8 cellular contexts compared by ENCODE assay signal in the genomic region with DNA sequence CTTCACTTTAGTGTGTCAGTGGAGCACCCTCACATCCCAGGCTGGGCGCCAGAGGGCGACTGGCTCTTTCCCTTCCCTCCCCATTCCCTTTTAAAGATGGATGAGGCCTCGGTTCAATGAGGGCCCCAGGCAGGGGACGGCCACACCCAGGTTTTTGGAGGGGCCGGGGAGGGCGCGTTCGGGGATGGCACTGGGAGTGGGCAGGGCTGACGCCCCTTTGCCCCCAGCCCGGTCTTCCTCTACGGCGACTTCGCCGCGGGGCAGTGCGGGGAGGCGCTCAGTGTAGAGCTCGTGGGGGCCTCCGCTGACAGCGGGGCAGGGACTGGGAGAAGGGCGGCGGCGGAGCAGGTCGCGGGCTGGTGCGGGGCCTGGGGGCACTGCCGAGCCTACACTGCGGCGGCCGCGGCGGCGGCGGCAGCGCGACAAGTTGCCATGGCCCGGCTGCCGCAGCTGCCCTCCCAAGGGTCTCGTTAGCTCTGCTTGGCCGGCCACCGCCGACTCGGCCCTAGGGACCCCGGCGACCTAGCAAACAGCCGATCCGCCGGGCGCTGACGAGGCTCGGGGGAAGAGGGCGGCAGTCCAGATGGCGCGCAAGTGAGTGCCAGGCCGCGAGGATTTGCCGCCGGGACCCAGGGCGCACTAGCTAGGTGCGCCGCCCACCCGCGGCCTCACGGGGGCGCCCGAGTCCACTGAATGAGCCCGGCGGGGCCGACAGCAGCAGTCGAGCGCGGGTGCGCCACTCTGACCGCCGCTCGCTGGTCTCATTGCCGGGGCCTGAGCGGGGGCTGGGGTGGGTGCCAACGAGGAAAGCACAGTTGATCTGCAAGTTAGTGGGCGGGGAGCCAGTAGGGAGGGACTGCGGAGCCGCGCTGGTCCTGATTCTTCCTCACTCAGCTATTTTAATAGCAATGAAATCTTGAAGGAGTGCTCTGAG.
DNase-seq lines count a peak whose midpoint lies in the region; ATAC-seq and TF ChIP-seq lines count a peak whose summit lies in the region.

No MANE protein-coding gene starts in this region.

- peaks cover 0 to 4% (median 0%) of the 10 kb centered on the region in 7 donors for H3K9me3 Mint-ChIP-seq in CD14-positive monocyte
- no peaks in the 10 kb centered on the region for H3K9me3 Mint-ChIP-seq in activated CD8-positive, alpha-beta T cell treated with anti-CD3 and anti-CD28 coated beads for 36 hours

- TF ChIP-seq CTCF in CD14-positive monocyte (IDR thresholded peaks at IDR 0.05) (peak; percentile 94), lung (IDR thresholded peaks at IDR 0.05; ENCODE audit: control extremely low read depth, extremely low read depth) (peak; percentile 91)
- peak; percentile 88 for TF ChIP-seq CTCF in activated CD8-positive, alpha-beta T cell treated with anti-CD3 and anti-CD28 coated beads for 36 hours (IDR thresholded peaks at IDR 0.05)

- no peaks in the 10 kb centered on the region for H3K36me3 Mint-ChIP-seq in CD14-positive monocyte
- H3K36me3 Mint-ChIP-seq in activated CD8-positive, alpha-beta T cell treated with anti-CD3 and anti-CD28 coated beads for 36 hours (ENCODE audit: low read depth), result no peaks in the 10 kb centered on the region

- 0% methylated on average over 83 of the region's 83 CpGs for WGBS in ectodermal cell, 2 experiments
- 1% methylated on average over 64 to 83 of the region's 83 CpGs for WGBS in lung, 2 donors

- H3K9me3 ChIP-seq in ectodermal cell (ENCODE audit: control insufficient read depth, low read length) (no peaks in the 10 kb centered on the region), lung (ENCODE audit: control insufficient read depth in 2 of 2, insufficient read depth in 1 of 2, low read length in 1 of 2) (no peaks in the 10 kb centered on the region)

- H3K4me3 ChIP-seq in ectodermal cell (ENCODE audit: insufficient read depth, low read depth, low read length), result peak overlapping the region; percentile 63
- H3K4me3 ChIP-seq in lung, result peak overlapping the region; percentile 40

- H3K36me3 ChIP-seq in ectodermal cell (ENCODE audit: control insufficient read depth, insufficient read depth, low read length), result no peaks in the 10 kb centered on the region
- H3K36me3 ChIP-seq in lung (ENCODE audit: control insufficient read depth in 2 of 2, insufficient read depth in 2 of 2, low read length in 2 of 2), result no peaks in the 10 kb centered on the region

- peaks cover 4% of the 10 kb centered on the region for H3K4me1 Mint-ChIP-seq in CD14-positive monocyte
- peaks cover 4% of the 10 kb centered on the region for H3K4me1 Mint-ChIP-seq in activated CD8-positive, alpha-beta T cell treated with anti-CD3 and anti-CD28 coated beads for 36 hours (ENCODE audit: low read depth)

- POLR2A ChIA-PET in activated CD8-positive, alpha-beta T cell treated with anti-CD3 and anti-CD28 coated beads for 36 hours (lab: Charles Lee), result interaction anchor here (1.2 kb wide), 1 partner anchor 8 kb away, joined by 3 read pairs; no protein-coding TSS in a partner anchor

- ATAC-seq in GM19372 (IDR thresholded peaks at IDR 0.05; ENCODE audit: low read depth, unreplicated experiment) (peak; percentile 90), HG03469 (IDR thresholded peaks at IDR 0.05; ENCODE audit: unreplicated experiment) (peak; percentile 88), lung (ENCODE audit: insufficient read depth, low FRiP score) (peak; percentile 98)
- ATAC-seq in activated CD8-positive, alpha-beta T cell treated with anti-CD3 and anti-CD28 coated beads for 36 hours, result peak; percentile 94

- peak overlapping the region in 1 of 7 donors; percentile 32 for H3K27ac Mint-ChIP-seq in CD14-positive monocyte
- H3K27ac Mint-ChIP-seq in activated CD8-positive, alpha-beta T cell treated with anti-CD3 and anti-CD28 coated beads for 36 hours, result no peak overlapping the region

- H3K27ac ChIP-seq in ectodermal cell (ENCODE audit: insufficient read depth, low read depth, low read length, poor library complexity, severe bottlenecking) (no peak overlapping the region), lung (ENCODE audit: low read depth in 1 of 2, low read length in 1 of 2) (peak overlapping the region in 1 of 2 donors; percentile 13)

- intact Hi-C loops in CD14-positive monocyte (cut with micrococcal nuclease), result loop anchor here (1.0 to 10.0 kb wide), 4 partner anchors 305 to 820 kb away; a partner anchor contains a TSS
- intact Hi-C loops in activated CD8-positive, alpha-beta T cell treated with anti-CD3 and anti-CD28 coated beads for 36 hours (cut with micrococcal nuclease), result loop anchor here (2.0 to 5.0 kb wide), 2 partner anchors 305 to 351 kb away; no protein-coding TSS in a partner anchor

- CTCF ChIA-PET in activated CD8-positive, alpha-beta T cell treated with anti-CD3 and anti-CD28 coated beads for 36 hours (lab: Charles Lee), result interaction anchor here (0.6 to 3.1 kb wide), 55 partner anchors 9 to 1194 kb away, joined by 3 to 107 read pairs (median 4); a partner anchor contains a TSS

- DNase-seq in CD14-positive monocyte (ENCODE audit: low spot score), result peak; percentile 75
- DNase-seq in NCI-H748 treated with DMSO at 0.1 percent for 48 hours (lab: John Stamatoyannopoulos, UW), result peak; percentile 88
- peak; percentile 89 for DNase-seq in activated CD8-positive, alpha-beta T cell treated with anti-CD3 and anti-CD28 coated beads for 36 hours
- DNase-seq in lung (ENCODE audit: low spot score), result peak; percentile 88
- DNase-seq in stimulated activated CD4-positive, alpha-beta T cell treated with anti-CD3 and anti-CD28 coated beads, Interleukin-4, amount 100 ng/mL, for 48 hours (ENCODE audit: low read depth in 2 of 2), result peak; percentile 79 to 87

- H3K27me3 ChIP-seq in ectodermal cell (ENCODE audit: control insufficient read depth, insufficient read depth, low read length, poor library complexity, severe bottlenecking), result peaks cover 7% of the 10 kb centered on the region
- H3K27me3 ChIP-seq in lung (ENCODE audit: control insufficient read depth, insufficient read depth), result no peaks in the 10 kb centered on the region

- no peaks in the 10 kb centered on the region for H3K4me1 ChIP-seq in ectodermal cell (ENCODE audit: control insufficient read depth, insufficient read depth, low read length)
- no peaks in the 10 kb centered on the region for H3K4me1 ChIP-seq in lung (ENCODE audit: control insufficient read depth in 2 of 2, insufficient read depth in 2 of 2, low read length in 2 of 2)

- H3K4me3 Mint-ChIP-seq in CD14-positive monocyte, result peak overlapping the region; percentile 80 to 88
- H3K4me3 Mint-ChIP-seq in activated CD8-positive, alpha-beta T cell treated with anti-CD3 and anti-CD28 coated beads for 36 hours, result peak overlapping the region; percentile 66

- peaks cover 4 to 11% (median 6%) of the 10 kb centered on the region in 3 donors for H3K27me3 Mint-ChIP-seq in CD14-positive monocyte (ENCODE audit: low read depth in 3 of 3)
- H3K27me3 Mint-ChIP-seq in activated CD8-positive, alpha-beta T cell treated with anti-CD3 and anti-CD28 coated beads for 36 hours, result peaks cover 2% of the 10 kb centered on the region
